8 cellular contexts compared by ENCODE assay signal in genomic region chr19:4064073-4064550, GRCh38. TPM values are rescaled to one million over a fixed set of nuclear protein-coding genes. Genes with fewer than 3 reads are reported as not detected.
A peak's percentile ranks its signal among the peaks of the same experiment; 100 is the strongest.
DNase-seq lines count a peak whose midpoint lies in the region; ATAC-seq and TF ChIP-seq lines count a peak whose summit lies in the region.

No MANE protein-coding gene starts in this region.

- no peaks in the 10 kb centered on the region for H3K9me3 Mint-ChIP-seq in osteocyte (ENCODE audit: unreplicated experiment)

- H3K27me3 Mint-ChIP-seq in osteocyte (ENCODE audit: unreplicated experiment) = no peaks in the 10 kb centered on the region

- H3K4me1 Mint-ChIP-seq in osteocyte (ENCODE audit: unreplicated experiment) = peaks cover 27% of the 10 kb centered on the region

- POLR2A ChIA-PET in RWPE1 (lab: Yijun Ruan, JAX; ENCODE audit: low non-redundant PET) = no interaction called here

- TF ChIP-seq CTCF in RWPE1 (conservative IDR thresholded peaks at IDR 0.05; ENCODE audit: low read depth) = no peak
- TF ChIP-seq CTCF in osteocyte (IDR thresholded peaks at IDR 0.05) = no peak

- H3K4me3 Mint-ChIP-seq in osteocyte (ENCODE audit: unreplicated experiment) = peak overlapping the region; percentile 74

- H3K36me3 ChIP-seq in esophagus (ENCODE audit: control insufficient read depth in 2 of 2, insufficient read depth in 2 of 2, low read length in 1 of 2) = peaks cover 0 to 12% of the 10 kb centered on the region in 2 donors

- H3K27ac ChIP-seq in RWPE1 (peak overlapping the region; percentile 98), esophagus (ENCODE audit: low read depth in 2 of 2, low read length in 1 of 2) (peak overlapping the region; percentile 94 to 99)

- 4 to 8% methylated on average over 32 of the region's 32 CpGs for WGBS in esophagus, 2 donors

- no peaks in the 10 kb centered on the region for H3K27me3 ChIP-seq in esophagus (ENCODE audit: control insufficient read depth in 1 of 2, insufficient read depth in 2 of 2, low read length in 2 of 2)

- in situ Hi-C loops in G401 (cut with HindIII; ENCODE audit: low sequenced_read_pairs) = loop anchor here (10.0 kb wide), 1 partner anchor 71 kb away; no protein-coding TSS in a partner anchor

- H3K4me1 ChIP-seq in esophagus (ENCODE audit: control insufficient read depth in 2 of 2, insufficient read depth in 2 of 2, low read length in 1 of 2) = peaks cover 4 to 32% of the 10 kb centered on the region in 2 donors

- H3K36me3 Mint-ChIP-seq in osteocyte (ENCODE audit: unreplicated experiment) = no peaks in the 10 kb centered on the region

- CTCF ChIA-PET in RWPE1 (lab: Yijun Ruan, JAX) = interaction anchor here (0.6 kb wide), 1 partner anchor 138 kb away, joined by 3 read pairs; no protein-coding TSS in a partner anchor

- ATAC-seq in GM19035 (IDR thresholded peaks at IDR 0.05; ENCODE audit: unreplicated experiment) (no peak), HG03108 (IDR thresholded peaks at IDR 0.05; ENCODE audit: unreplicated experiment) (no peak)

- H3K27ac Mint-ChIP-seq in osteocyte (ENCODE audit: unreplicated experiment) = peak overlapping the region; percentile 75

- H3K9me3 ChIP-seq in esophagus (ENCODE audit: control insufficient read depth in 2 of 2, insufficient read depth in 1 of 2, low read depth in 1 of 2, low read length in 1 of 2) = no peaks in the 10 kb centered on the region

- H3K4me3 ChIP-seq in esophagus (ENCODE audit: low read depth in 1 of 2, low read length in 2 of 2) = peak overlapping the region; percentile 81 to 83

- DNase-seq in G401 (ENCODE audit: low spot score) (peak; percentile 53), RWPE1 (ENCODE audit: low spot score) (no peak), osteocyte (ENCODE audit: extremely low spot score, unreplicated experiment) (no peak), AG08396 (ENCODE audit: low spot score) (no peak)
- no peak for DNase-seq in stimulated activated CD4-positive, alpha-beta T cell treated with anti-CD3 and anti-CD28 coated beads, Interleukin-2, amount 100 ng/mL, for 24 hours

RNA-seq across cellular contexts. Expression of gene ZBTB7A, which starts 2.6 kb away (rescaled TPM):
- 12.8 and 13.3 TPM in 2 replicates for total RNA-seq in G401 (2014; rRNA removed; shearing (Covaris generic))
- 10 to 100 TPM; 22.4 to 29.7 TPM for polyA plus RNA-seq in esophagus
- total RNA-seq in osteocyte = 29.4 and 30.0 TPM in 2 replicates

RNA-seq across cellular contexts. Expression of gene PIAS4, which starts 56.6 kb away (rescaled TPM):
- total RNA-seq in G401 (2014; rRNA removed; shearing (Covaris generic)) = 24.7 and 45.7 TPM in 2 replicates
- 10 to 100 TPM in 1 of 2 donors, 1 to 10 TPM in 1; 9.6 to 10.9 TPM for polyA plus RNA-seq in esophagus
- 28.8 and 29.4 TPM in 2 replicates for total RNA-seq in osteocyte

RNA-seq across cellular contexts. Expression of gene MAP2K2, which starts 59.8 kb away (rescaled TPM):
- total RNA-seq in G401 (2014; rRNA removed; shearing (Covaris generic)) = 370 and 376 TPM in 2 replicates
- polyA plus RNA-seq in esophagus = 100 to 1,000 TPM; 120 to 127 TPM
- 174 and 182 TPM in 2 replicates for total RNA-seq in osteocyte
